Comparison of ENCODE assay signal across 8 cellular contexts in the genomic region with DNA sequence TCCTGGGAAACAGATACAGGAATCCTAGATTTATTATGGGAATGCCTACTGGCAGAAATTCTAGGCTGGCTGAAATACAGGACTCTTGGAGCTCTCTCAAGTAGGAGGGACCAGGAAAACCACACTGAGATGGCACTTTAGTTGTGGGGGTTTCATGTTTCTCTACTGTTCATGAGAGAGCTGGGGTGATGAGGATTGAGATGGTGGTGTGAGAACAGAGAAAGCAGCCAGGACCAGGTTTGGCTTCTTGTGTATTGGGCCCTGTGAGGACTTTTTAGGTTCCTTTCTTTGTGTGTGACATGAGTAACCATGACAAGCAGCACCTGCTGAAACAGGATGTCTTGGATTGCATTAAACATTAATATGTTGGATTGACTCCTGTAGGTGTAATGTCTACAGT. TPM values are rescaled to one million over a fixed set of nuclear protein-coding genes. Genes with fewer than 3 reads are reported as not detected.
DNase-seq lines count a peak whose midpoint lies in the region; ATAC-seq, FAIRE-seq and TF ChIP-seq lines count a peak whose summit lies in the region.

No MANE protein-coding gene starts in this region.

- no peaks in the 10 kb centered on the region for H3K9me3 ChIP-seq in A549
- H3K9me3 ChIP-seq in WERI-Rb-1 (ENCODE audit: severe bottlenecking) = no peaks in the 10 kb centered on the region
- H3K9me3 ChIP-seq in upper lobe of left lung = no peaks in the 10 kb centered on the region

- H3K36me3 ChIP-seq in WERI-Rb-1 (peaks cover 53% of the 10 kb centered on the region), upper lobe of left lung (no peaks in the 10 kb centered on the region)

- CTCF ChIA-PET in A549 (lab: Yijun Ruan, JAX) = interaction anchor here (1.3 to 2.7 kb wide), 3 partner anchors 12 to 98 kb away, joined by 3 to 12 read pairs (median 8); a partner anchor contains a TSS

- DNase-seq in A549 (ENCODE audit: low read depth in 1 of 2, low spot score in 1 of 2) (no peak), H4 (ENCODE audit: low spot score) (peak; percentile 32), WERI-Rb-1 (no peak), kidney tubule cell (ENCODE audit: low spot score) (peak; percentile 62), upper lobe of left lung (no peak), GOT3 (lab: John Stamatoyannopoulos, UW) (no peak), caudate nucleus (lab: John Stamatoyannopoulos, UW) (no peak)
- DNase-seq in activated CD4-positive, alpha-beta T cell treated with anti-CD3 and anti-CD28 coated beads, Interleukin-2, amount 50 U/mL, for 4 hours = no peak

- H3K4me1 ChIP-seq in A549 (peaks cover 72% of the 10 kb centered on the region), upper lobe of left lung (peaks cover 70 to 75% (median 73%) of the 10 kb centered on the region in 4 donors)

- TF ChIP-seq POLR2A in A549 (IDR thresholded peaks at IDR 0.05; ENCODE audit: low read length) (no peak), upper lobe of left lung (IDR thresholded peaks at IDR 0.05) (no peak)

- FAIRE-seq in A549 (lab: Jason Lieb, UNC) = no peak

- TF ChIP-seq EP300 in A549 (IDR thresholded peaks at IDR 0.05) (no peak), upper lobe of left lung (IDR thresholded peaks at IDR 0.05) (no peak)

- TF ChIP-seq CTCF in A549 (IDR thresholded peaks at IDR 0.05) (no peak), WERI-Rb-1 (IDR thresholded peaks at IDR 0.05; ENCODE audit: low read depth, low read length) (no peak), upper lobe of left lung (IDR thresholded peaks at IDR 0.05) (no peak)

- H3K27ac ChIP-seq in A549 = peak overlapping the region; percentile 9 to 35; a peak in 2 of 6 replicates
- H3K27ac ChIP-seq in WERI-Rb-1 = peak overlapping the region; percentile 13; the same call in 1 of the 2 replicates
- peak overlapping the region in 2 of 4 donors; percentile 15 to 46 for H3K27ac ChIP-seq in upper lobe of left lung
- no peak overlapping the region for H3K27ac ChIP-seq in caudate nucleus (ENCODE audit: low read depth, low read length)

- no peaks in the 10 kb centered on the region for H3K27me3 ChIP-seq in WERI-Rb-1 (ENCODE audit: insufficient read depth, low read depth, severe bottlenecking)
- no peaks in the 10 kb centered on the region for H3K27me3 ChIP-seq in upper lobe of left lung

- POLR2A ChIA-PET in A549 (lab: Yijun Ruan, JAX) = interaction anchor here (0.8 kb wide), 1 partner anchor 87 kb away, joined by 3 read pairs; a partner anchor contains a TSS

- no peak for ATAC-seq in A549
- ATAC-seq in upper lobe of left lung (ENCODE audit: low FRiP score in 2 of 2) = no peak

- no peak for TF ChIP-seq RAD21 in A549 (conservative IDR thresholded peaks at IDR 0.05 in 1 of 2, IDR thresholded peaks at IDR 0.05 in 1 of 2)

- H3K4me3 ChIP-seq in A549 (no peak overlapping the region), WERI-Rb-1 (ENCODE audit: low read depth, low read length) (no peak overlapping the region), upper lobe of left lung (peak overlapping the region in 1 of 4 donors; percentile 95)

- H3K4me2 ChIP-seq in A549 = peak overlapping the region; percentile 94

TF ChIP-seq in A549, 52 proteins besides CTCF, POLR2A, EP300 and RAD21:
- TF ChIP-seq TFCP2L1 (CRISPR knock-in tag; IDR thresholded peaks at IDR 0.05) = no peak
- no peak for TF ChIP-seq RCOR1 (IDR thresholded peaks at IDR 0.05; ENCODE audit: low read depth, low read length)
- no peak for TF ChIP-seq SMC3 (IDR thresholded peaks at IDR 0.05)
- TF ChIP-seq ZNF302 (CRISPR knock-in tag; IDR thresholded peaks at IDR 0.05) = no peak
TF ChIP-seq in A549: peak in this region for 0.

RNA-seq across cellular contexts. Expression of a gene that starts 4.9 kb away (rescaled TPM):
- polyA plus RNA-seq in A549 (2011; rRNA removed) (17.4 and 23.9 TPM in 2 replicates), A549 (2017; fragmentation: RNase III; extraction: RNeasy Plus Mini Kit Qiagen cat#74134 plus additional on column Dnase treatment) (21.4 to 24.1 TPM (median 22.4 TPM) in 3 replicates)
- polyA plus RNA-seq in A549 (2012; cell fraction: cytosol; rRNA removed) = 29.6 and 37.4 TPM in 2 replicates
- polyA plus RNA-seq in A549 (2012; cell fraction: nucleus; rRNA removed) = 71.0 and 103 TPM in 2 replicates
- 40.8 and 48.3 TPM in 2 replicates for polyA minus RNA-seq in A549 (2011; rRNA and poly(A)+ RNA removed)
- 10.7 and 13.0 TPM in 2 replicates for total RNA-seq in H4 (2014; rRNA removed; shearing (Covaris generic))
- total RNA-seq in upper lobe of left lung = 100 to 1,000 TPM in 1 of 6 donors, 10 to 100 TPM in 5; 61.3 to 102 (median 70.5) TPM

Comparison
In these comparisons a context has a peak if more than half of its experiments do, and no peak if none do; other contexts are left out.
1. DNase-seq: peak in H4 (single experiment) and kidney tubule cell (single experiment); none in A549 (0 of 2), WERI-Rb-1 (single experiment), upper lobe of left lung (0 of 2), activated CD4-positive, alpha-beta T cell treated with anti-CD3 and anti-CD28 coated beads, Interleukin-2, amount 50 U/mL, for 4 hours (0 of 2), GOT3 (single experiment) and caudate nucleus (0 of 61).